ENCODE assay signal across 34 cellular contexts in genomic region chr9:4287386-4287785, GRCh38.
"Had no signal": no experiment of that assay in that cellular context is flagged by ENCODE, and none has a peak within 500 bp of the region (broad histone marks: within the 10 kb centered on the region; RNA-seq: fewer than 3 reads in every experiment).

No MANE protein-coding gene starts in this region.

- FAIRE-seq: colon, endometrium, endothelial cell of umbilical vein had no signal

- H3K27ac ChIP-seq: adrenal gland, body of pancreas, epithelial cell of prostate, foreskin keratinocyte, gastrocnemius medialis, heart left ventricle had no signal

- H3K27me3 ChIP-seq: adrenal gland, body of pancreas, foreskin keratinocyte, gastrocnemius medialis, heart left ventricle had no signal

- DNase-seq: activated CD4-positive, alpha-beta memory T cell treated with anti-CD3 and anti-CD28 coated beads for 36 hours; activated CD4-positive, alpha-beta T cell treated with anti-CD3 and anti-CD28 coated beads for 36 hours; activated CD4-positive, alpha-beta T cell treated with anti-CD3 and anti-CD28 coated beads, Interleukin-2, amount 10 ng/mL, durations not matched to agents 24 days and 14 days; activated CD4-positive, CD25-positive, alpha-beta regulatory T cell; activated CD4-positive, CD25-positive, alpha-beta regulatory T cell treated with anti-CD3 and anti-CD28 coated beads, Interleukin-2, amount 50 U/mL, for 72 hours; activated CD8-positive, alpha-beta memory T cell treated with anti-CD3 and anti-CD28 coated beads, Interleukin-2, amount 10 ng/mL, durations not matched to agents 7 days and 5 days; activated CD8-positive, alpha-beta memory T cell treated with anti-CD3 and anti-CD28 coated beads, Interleukin-2, amount 50 U/mL, for 4 hours; activated CD8-positive, alpha-beta T cell treated with anti-CD3 and anti-CD28 coated beads, Interleukin-2, amount 10 ng/mL, durations not matched to agents 7 days and 5 days; activated effector memory CD4-positive, alpha-beta T cell treated with anti-CD3 and anti-CD28 coated beads, Interleukin-2, amount 50 U/mL, for 16 hours; activated naive CD4-positive, alpha-beta T cell treated with anti-CD3 and anti-CD28 coated beads for 36 hours; activated naive CD8-positive, alpha-beta T cell treated with anti-CD3 and anti-CD28 coated beads for 36 hours; activated naive CD8-positive, alpha-beta T cell treated with anti-CD3 and anti-CD28 coated beads, Interleukin-2, amount 50 U/mL, for 24 hours; activated T-cell treated with anti-CD3 and anti-CD28 coated beads, Interleukin-2, amount 50 U/mL, for 1 hour; activated T-cell treated with anti-CD3 and anti-CD28 coated beads, Interleukin-2, amount 50 U/mL, for 48 hours; adrenal gland; amygdala; aorta; body of pancreas; caudate nucleus; cortex of kidney; dermis blood vessel endothelial cell; effector CD4-positive, alpha-beta T cell; effector memory CD8-positive, alpha-beta T cell; foreskin keratinocyte; gastrocnemius medialis; glutamatergic neuron; heart left ventricle; T-helper 1 cell; T-helper 17 cell had no signal

- ATAC-seq: activated CD4-positive, alpha-beta T cell treated with anti-CD3 and anti-CD28 coated beads for 36 hours; activated CD8-positive, alpha-beta memory T cell treated with anti-CD3 and anti-CD28 coated beads, Interleukin-2, amount 10 ng/mL, durations not matched to agents 7 days and 5 days; activated CD8-positive, alpha-beta T cell treated with anti-CD3 and anti-CD28 coated beads, Interleukin-2, amount 10 ng/mL, durations not matched to agents 7 days and 5 days; activated naive CD8-positive, alpha-beta T cell treated with anti-CD3 and anti-CD28 coated beads, Interleukin-2, amount 50 U/mL, for 24 hours; body of pancreas; effector memory CD8-positive, alpha-beta T cell; esophagus mucosa; foreskin keratinocyte; gastrocnemius medialis; heart left ventricle; T-helper 17 cell had no signal

- H3K4me1 ChIP-seq: heart left ventricle had no signal

- H3K9me3 ChIP-seq: adrenal gland, body of pancreas, gastrocnemius medialis, heart left ventricle had no signal

- H3K36me3 ChIP-seq: adrenal gland, gastrocnemius medialis had no signal

- H3K4me3 ChIP-seq: adrenal gland, body of pancreas, gastrocnemius medialis, heart left ventricle had no signal
